Comparison of ENCODE assay signal across 9 cellular contexts in genomic region chr5:32443145-32443540, GRCh38. TPM values are rescaled to one million over a fixed set of nuclear protein-coding genes. Genes with fewer than 3 reads are reported as not detected.
DNase-seq lines count a peak whose midpoint lies in the region; ATAC-seq, FAIRE-seq and TF ChIP-seq lines count a peak whose summit lies in the region.
"Had no signal": no experiment of that assay in that cellular context is flagged by ENCODE, and none has a peak within 500 bp of the region (broad histone marks: within the 10 kb centered on the region; RNA-seq: fewer than 3 reads in every experiment).

No MANE protein-coding gene starts in this region.

- H3K4me1 ChIP-seq in astrocyte (ENCODE audit: insufficient read depth, low read length), result peaks cover 20% of the 10 kb centered on the region
- peaks cover 51% of the 10 kb centered on the region for H3K4me1 ChIP-seq in HepG2 (ENCODE audit: insufficient read depth, low read length)
- H3K4me1 ChIP-seq in stomach smooth muscle (ENCODE audit: control insufficient read depth, insufficient read depth, low read length), result peaks cover 16% of the 10 kb centered on the region

- TSS peak; percentile 55 for BruUV-seq in HepG2 (replicated peaks; lab: Mats Ljungman, UMichigan)

- H3K27ac Mint-ChIP-seq in astrocyte (ENCODE audit: unreplicated experiment), result peak overlapping the region; percentile 97

- WGBS in HepG2 (ENCODE audit: low lambda C conversion rate), result 4% methylated on average over 7 of the region's 7 CpGs

- TF ChIP-seq CTCF in GM13976 (IDR thresholded peaks at IDR 0.05; ENCODE audit: borderline replicate concordance, control extremely low read depth, extremely low read depth, insufficient read depth, missing control alignments), result no peak
- TF ChIP-seq CTCF in LNCaP clone FGC (IDR thresholded peaks at IDR 0.05; ENCODE audit: control insufficient read depth, extremely low read depth, insufficient read depth), result no peak
- TF ChIP-seq CTCF in astrocyte (IDR thresholded peaks at IDR 0.05; ENCODE audit: insufficient read depth, low read depth, low read length), result no peak
- no peak for TF ChIP-seq CTCF in HepG2 (CRISPR knock-in tag; IDR thresholded peaks at IDR 0.05)

- H4K20me1 ChIP-seq in astrocyte (ENCODE audit: insufficient read depth, low read length), result peaks cover 48% of the 10 kb centered on the region
- H4K20me1 ChIP-seq in HepG2 (ENCODE audit: insufficient read depth, low read length), result peaks cover 53% of the 10 kb centered on the region

- DNase-seq in GM13976 (ENCODE audit: low spot score) (peak; percentile 42), LNCaP clone FGC (ENCODE audit: low read depth) (no peak), astrocyte (ENCODE audit: low read depth) (peak; percentile 16), HepG2 (ENCODE audit: low spot score) (no peak), NCI-H2107 treated with DMSO at 0.1 percent for 48 hours (lab: John Stamatoyannopoulos, UW; ENCODE audit: unreplicated experiment) (no peak), DMS 273 (lab: John Stamatoyannopoulos, UW; ENCODE audit: unreplicated experiment) (no peak)

- peaks cover 24% of the 10 kb centered on the region for H3K4me1 Mint-ChIP-seq in astrocyte (ENCODE audit: low read depth, unreplicated experiment)

- H3K9ac ChIP-seq in astrocyte (ENCODE audit: low read length) (peak overlapping the region; percentile 96), HepG2 (ENCODE audit: insufficient read depth, low read depth, low read length) (peak overlapping the region; percentile 96), stomach smooth muscle (ENCODE audit: low read length in 2 of 2) (peak overlapping the region; percentile 68 to 76)

- H3K27me3 ChIP-seq in astrocyte (ENCODE audit: insufficient read depth, low read length), result no peaks in the 10 kb centered on the region
- H3K27me3 ChIP-seq in HepG2 (ENCODE audit: control insufficient read depth in 1 of 2, insufficient read depth in 2 of 2, low read length in 2 of 2), result no peaks in the 10 kb centered on the region; a peak in 1 of 5 replicates
- no peaks in the 10 kb centered on the region for H3K27me3 ChIP-seq in stomach smooth muscle (ENCODE audit: control insufficient read depth in 1 of 2, insufficient read depth in 2 of 2, low read length in 2 of 2)

- in situ Hi-C loops in GM13976 (cut with MboI; ENCODE audit: low sequenced_read_pairs, unreplicated experiment) (no loop called here), HepG2 (cut with HindIII; ENCODE audit: extremely low pct_ligation_motif_present, low pct_unique_long_range_greater_than_20kb) (no loop called here)

- H3K9me3 ChIP-seq in astrocyte (ENCODE audit: insufficient read depth, low read depth, low read length) (no peaks in the 10 kb centered on the region), HepG2 (ENCODE audit: low read length) (no peaks in the 10 kb centered on the region), stomach smooth muscle (ENCODE audit: control insufficient read depth in 2 of 2, low read length in 2 of 2) (no peaks in the 10 kb centered on the region)

- POLR2A ChIA-PET in HepG2 (lab: Yijun Ruan, JAX), result no interaction called here

- no peaks in the 10 kb centered on the region for H3K9me3 Mint-ChIP-seq in astrocyte (ENCODE audit: unreplicated experiment)

- H3K4me3 ChIP-seq in LNCaP clone FGC (ENCODE audit: low read depth, low read length) (peak overlapping the region; percentile 68), astrocyte (ENCODE audit: insufficient read depth, low read depth, low read length) (peak overlapping the region; percentile 89), HepG2 (replicated peaks in 1 of 3; ENCODE audit: insufficient read depth in 1 of 3, low read depth in 2 of 3, low read length in 3 of 3) (peak overlapping the region; percentile 77 to 97 (median 91)), stomach smooth muscle (ENCODE audit: low read length in 2 of 2) (peak overlapping the region; percentile 87 to 94)

- H3K79me2 ChIP-seq in astrocyte (ENCODE audit: insufficient read depth, low read length) (peaks cover 67% of the 10 kb centered on the region), HepG2 (ENCODE audit: insufficient read depth, low read length) (peaks cover 60% of the 10 kb centered on the region)

- FAIRE-seq in astrocyte (lab: Jason Lieb, UNC), result peak; percentile 37
- FAIRE-seq in HepG2 (lab: Jason Lieb, UNC), result no peak
- FAIRE-seq: endometrium had no signal

- ATAC-seq in GM21737 (IDR thresholded peaks at IDR 0.05; ENCODE audit: unreplicated experiment) (peak; percentile 44), HepG2 (no peak)

- TF ChIP-seq EP300 in HepG2 (IDR thresholded peaks at IDR 0.05; ENCODE audit: low read depth in 2 of 2, low read length in 2 of 2), result no peak
- no peak for TF ChIP-seq EP300 in HepG2 (CRISPR knock-in tag; IDR thresholded peaks at IDR 0.05; ENCODE audit: borderline replicate concordance)

- H2AFZ ChIP-seq in astrocyte (ENCODE audit: low read depth, low read length) (peak overlapping the region; percentile 73), HepG2 (ENCODE audit: low read length) (no peak overlapping the region)

- peaks cover 4% of the 10 kb centered on the region for H3K36me3 Mint-ChIP-seq in astrocyte (ENCODE audit: low read depth, unreplicated experiment)

- no peak for TF ChIP-seq RAD21 in HepG2 (CRISPR knock-in tag; IDR thresholded peaks at IDR 0.05)

- peak overlapping the region; percentile 98 for H3K4me3 Mint-ChIP-seq in astrocyte (ENCODE audit: unreplicated experiment)

- H3K36me3 ChIP-seq in astrocyte (ENCODE audit: insufficient read depth, low read length) (no peaks in the 10 kb centered on the region), HepG2 (replicated peaks in 1 of 2; ENCODE audit: control insufficient read depth in 1 of 2, insufficient read depth in 2 of 2, low read length in 2 of 2) (peaks cover 0 to 11% of the 10 kb centered on the region in 2 experiments; a peak in 2 of 5 replicates), stomach smooth muscle (ENCODE audit: control insufficient read depth in 2 of 2, insufficient read depth in 2 of 2, low read length in 2 of 2) (no peaks in the 10 kb centered on the region)

- CTCF ChIA-PET in HepG2 (lab: Yijun Ruan, JAX; ENCODE audit: low intra/inter-chr PET ratio, low total read pairs), result no interaction called here

- H3K4me2 ChIP-seq in astrocyte (ENCODE audit: low read length) (peak overlapping the region; percentile 97), HepG2 (ENCODE audit: low read depth, low read length) (peak overlapping the region; percentile 76)

- no peak for TF ChIP-seq POLR2A in HepG2 (IDR thresholded peaks at IDR 0.05; ENCODE audit: insufficient read depth in 1 of 2, low read depth in 2 of 2, low read length in 2 of 2)

- H3K27ac ChIP-seq in astrocyte (ENCODE audit: low read depth, low read length) (peak overlapping the region; percentile 94), HepG2 (ENCODE audit: extremely low read length, insufficient read depth, low read length) (peak overlapping the region; percentile 86), stomach smooth muscle (ENCODE audit: low read length) (peak overlapping the region; percentile 19)

- intact Hi-C loops in HepG2 (cut with micrococcal nuclease; ENCODE audit: unreplicated experiment), result loop anchor here (5.0 kb wide), 1 partner anchor 144 kb away; the partner anchor contains the start of gene SUB1

- H3K27me3 Mint-ChIP-seq in astrocyte (ENCODE audit: low read depth, unreplicated experiment), result no peaks in the 10 kb centered on the region

TF ChIP-seq in HepG2, 621 proteins besides CTCF, POLR2A, EP300 and RAD21:
- no peak for TF ChIP-seq NAIF1 (CRISPR knock-in tag; IDR thresholded peaks at IDR 0.05; ENCODE audit: borderline replicate concordance)
- TF ChIP-seq ZNF512 (CRISPR knock-in tag; IDR thresholded peaks at IDR 0.05), result no peak
- TF ChIP-seq ZSCAN21 (CRISPR knock-in tag; IDR thresholded peaks at IDR 0.05; ENCODE audit: borderline replicate concordance), result 0 out of 2 replicates have a peak, but pooled peaks have one; percentile 5
- 0 out of 2 replicates have a peak, but pooled peaks have one; percentile 9 for TF ChIP-seq ETV5 (CRISPR knock-in tag; IDR thresholded peaks at IDR 0.05; ENCODE audit: borderline replicate concordance)

RNA-seq across cellular contexts. Expression of gene ZFR, which starts 1.4 kb away (rescaled TPM):
- total RNA-seq in astrocyte (65.8 and 68.4 TPM in 2 replicates), HepG2 (2016; rRNA removed; fragmentation: Illumina TruSeq; extraction: Trizol) (89.0 and 139 TPM in 2 replicates)
- total RNA-seq in HepG2 (2016; cell fraction: cytosol; rRNA removed; fragmentation: Illumina TruSeq; extraction: Trizol; ENCODE audit: low read depth), result 22.0 and 24.1 TPM in 2 replicates
- 87.3 and 135 TPM in 2 replicates for total RNA-seq in HepG2 (2016; cell fraction: insoluble cytoplasmic fraction; rRNA removed; fragmentation: Illumina TruSeq; extraction: Trizol)
- total RNA-seq in HepG2 (2016; cell fraction: membrane; rRNA removed; fragmentation: Illumina TruSeq; extraction: Trizol), result 38.7 and 46.1 TPM in 2 replicates
- 78.3 and 83.8 TPM in 2 replicates for total RNA-seq in HepG2 (2016; cell fraction: nucleus; rRNA removed; fragmentation: Illumina TruSeq; extraction: Trizol)
- 77.1 and 92.8 TPM in 2 replicates for polyA plus RNA-seq in HepG2 (2011; rRNA removed)
- polyA plus RNA-seq in HepG2 (2011; cell fraction: cytosol; rRNA removed), result 59.0 and 61.6 TPM in 2 replicates
- polyA plus RNA-seq in HepG2 (2011; cell fraction: nucleus; rRNA removed), result 51.2 and 56.7 TPM in 2 replicates
- 42.8 and 59.8 TPM in 2 replicates for polyA plus RNA-seq in HepG2 (2012)
- 4.2 and 5.3 TPM in 2 replicates for polyA plus RNA-seq in HepG2 (2016; cell fraction: cytosol; fragmentation: Illumina TruSeq; extraction: Trizol; ENCODE audit: low read depth)
- polyA plus RNA-seq in HepG2 (2016; cell fraction: insoluble cytoplasmic fraction; fragmentation: Illumina TruSeq; extraction: Trizol; ENCODE audit: low read depth), result 105 and 109 TPM in 2 replicates
- 14.8 and 18.1 TPM in 2 replicates for polyA plus RNA-seq in HepG2 (2016; cell fraction: membrane; fragmentation: Illumina TruSeq; extraction: Trizol; ENCODE audit: low read depth)
- 89.8 and 90.3 TPM in 2 replicates for polyA plus RNA-seq in HepG2 (2016; cell fraction: nucleus; fragmentation: Illumina TruSeq; extraction: Trizol; ENCODE audit: insufficient read depth, low read depth)
- polyA minus RNA-seq in HepG2 (2011; rRNA and poly(A)+ RNA removed; ENCODE audit: low replicate concordance), result 293 and 343 TPM in 2 replicates
- polyA minus RNA-seq in HepG2 (2011; cell fraction: cytosol; rRNA and poly(A)+ RNA removed), result 57.4 and 58.9 TPM in 2 replicates
- polyA minus RNA-seq in HepG2 (2011; cell fraction: nucleus; rRNA and poly(A)+ RNA removed), result 77.6 and 92.6 TPM in 2 replicates

Comparison
In these comparisons a context has a peak if more than half of its experiments do, and no peak if none do; other contexts are left out.
1. DNase-seq: peak in GM13976 (single experiment) and astrocyte (single experiment); none in LNCaP clone FGC (single experiment), HepG2 (single experiment), NCI-H2107 treated with DMSO at 0.1 percent for 48 hours (single experiment) and DMS 273 (single experiment).
2. H3K27ac ChIP-seq: peak in every context shown above with its lines; median percentile 94 in astrocyte; 86 in HepG2; 19 in stomach smooth muscle.
3. Peak in every context shown above with its lines, with median percentiles within 50 percentile points of each other: H3K4me3 ChIP-seq and H3K9ac ChIP-seq.